8 cellular contexts compared by ENCODE assay signal in genomic region chr11:68904458-68904847, GRCh38. TPM values are rescaled to one million over a fixed set of nuclear protein-coding genes. Genes with fewer than 3 reads are reported as not detected.
DNase-seq lines count a peak whose midpoint lies in the region; ATAC-seq and TF ChIP-seq lines count a peak whose summit lies in the region.

No MANE protein-coding gene starts in this region.

- H3K27me3 ChIP-seq in MG63, result no peaks in the 10 kb centered on the region
- no peaks in the 10 kb centered on the region for H3K27me3 ChIP-seq in mucosa of rectum (ENCODE audit: control insufficient read depth in 2 of 2, insufficient read depth in 2 of 2, low read length in 2 of 2)

- H3K36me3 ChIP-seq in MG63, result peaks cover 23% of the 10 kb centered on the region
- peaks cover 14 to 19% of the 10 kb centered on the region in 2 donors for H3K36me3 ChIP-seq in mucosa of rectum (ENCODE audit: control insufficient read depth in 2 of 2, insufficient read depth in 2 of 2, low read length in 2 of 2)

- H3K27ac ChIP-seq in 22Rv1 (peak overlapping the region; percentile 78), mucosa of rectum (ENCODE audit: low read depth in 2 of 2, low read length in 2 of 2) (peak overlapping the region; percentile 44 to 82)

- peak overlapping the region; percentile 76 for H3K4me3 ChIP-seq in MG63
- H3K4me3 ChIP-seq in mucosa of rectum (ENCODE audit: low read length in 2 of 2), result peak overlapping the region; percentile 75 to 100

- ATAC-seq in GM18505 (IDR thresholded peaks at IDR 0.05; ENCODE audit: unreplicated experiment) (peak; percentile 13), HG03457 (IDR thresholded peaks at IDR 0.05; ENCODE audit: unreplicated experiment) (no peak), GM19035 (IDR thresholded peaks at IDR 0.05; ENCODE audit: unreplicated experiment) (no peak)

- TF ChIP-seq CTCF in 22Rv1 (IDR thresholded peaks at IDR 0.05), result no peak

- H3K9me3 ChIP-seq in MG63 (no peaks in the 10 kb centered on the region), mucosa of rectum (ENCODE audit: control insufficient read depth in 2 of 2, low read length in 2 of 2) (no peaks in the 10 kb centered on the region)

- TF ChIP-seq POLR2A in GM18505 (IDR thresholded peaks at IDR 0.05; ENCODE audit: borderline replicate concordance, extremely low read depth, insufficient read depth, insufficient read length), result no peak

- H3K9ac ChIP-seq in mucosa of rectum (ENCODE audit: low read depth in 1 of 2, low read length in 2 of 2), result peak overlapping the region; percentile 77 to 92

- H3K4me1 ChIP-seq in mucosa of rectum (ENCODE audit: control insufficient read depth in 2 of 2, insufficient read depth in 2 of 2, low read length in 2 of 2), result peaks cover 12 to 16% of the 10 kb centered on the region in 2 donors

- no peak for DNase-seq in MG63
- DNase-seq in cerebellar cortex (ENCODE audit: low spot score), result peak; percentile 20
- no peak for DNase-seq in NCI-H226

RNA-seq across cellular contexts. Expression of gene IGHMBP2, which starts 0.8 kb away (rescaled TPM):
- 7.8 and 15.6 TPM in 2 replicates for total RNA-seq in MG63 (2014; rRNA removed; shearing (Covaris generic); ENCODE audit: low replicate concordance)

RNA-seq across cellular contexts. Expression of gene MRPL21, which starts 0.8 kb away (rescaled TPM):
- total RNA-seq in MG63 (2014; rRNA removed; shearing (Covaris generic); ENCODE audit: low replicate concordance), result 83.1 and 138 TPM in 2 replicates
